10 cellular contexts compared by ENCODE assay signal in genomic region chr3:23819599-23820360, GRCh38.
DNase-seq lines count a peak whose midpoint lies in the region; ATAC-seq lines count a peak whose summit lies in the region.
"Had no signal": no experiment of that assay in that cellular context is flagged by ENCODE, and none has a peak within 500 bp of the region (broad histone marks: within the 10 kb centered on the region; RNA-seq: fewer than 3 reads in every experiment).

No MANE protein-coding gene starts in this region.

- ATAC-seq in GM19324 (IDR thresholded peaks at IDR 0.05; ENCODE audit: low FRiP score, unreplicated experiment) (peak; percentile 59), HG03342 (IDR thresholded peaks at IDR 0.05; ENCODE audit: unreplicated experiment) (peak; percentile 70), HG03025 (IDR thresholded peaks at IDR 0.05; ENCODE audit: low FRiP score, unreplicated experiment) (no peak), HG02970 (IDR thresholded peaks at IDR 0.05; ENCODE audit: low FRiP score, unreplicated experiment) (no peak)
- ATAC-seq: K562 had no signal

- peak in 10 of 14 donors; percentile 17 to 55 (median 30) for DNase-seq in C1 segment of cervical spinal cord (lab: John Stamatoyannopoulos, UW)
- DNase-seq in foreskin melanocyte, result peak; percentile 71
- no peak for DNase-seq in T-helper 9 cell
- no peak for DNase-seq in GM03348 (ENCODE audit: low spot score)
- DNase-seq: activated CD8-positive, alpha-beta memory T cell treated with anti-CD3 and anti-CD28 coated beads, Interleukin-2, amount 50 U/mL, for 48 hours had no signal

Comparison
In these comparisons a context has a peak if more than half of its experiments do, and no peak if none do; other contexts are left out.
1. DNase-seq: peak in C1 segment of cervical spinal cord (10 of 14) and foreskin melanocyte (single experiment); none in T-helper 9 cell (single experiment) and GM03348 (single experiment).
2. ATAC-seq: peak in GM19324 (single experiment) and HG03342 (single experiment); none in HG03025 (single experiment) and HG02970 (single experiment).